ENCODE assay signal across 10 cellular contexts in genomic region chr1:145214275-145214860, GRCh38. TPM values are rescaled to one million over a fixed set of nuclear protein-coding genes. Genes with fewer than 3 reads are reported as not detected.
A peak's percentile ranks its signal among the peaks of the same experiment; 100 is the strongest.
DNase-seq lines count a peak whose midpoint lies in the region; ATAC-seq and TF ChIP-seq lines count a peak whose summit lies in the region.
"Not testable (repeated sequence)": the region's sequence is repeated elsewhere in the genome, so short reads cannot be mapped to it uniquely, and the experiment has no call there.
"Had no signal": no experiment of that assay in that cellular context is flagged by ENCODE, and none has a peak within 500 bp of the region (broad histone marks: within the 10 kb centered on the region; RNA-seq: fewer than 3 reads in every experiment).

No MANE protein-coding gene starts in this region.

- H3K4me1 Mint-ChIP-seq in T-cell; activated T-cell treated with anti-CD3 and anti-CD28 coated beads, Interleukin-2, amount 50 U/mL, for 72 hours (ENCODE audit: low read depth); naive thymus-derived CD8-positive, alpha-beta T cell: not testable (repeated sequence)

- H3K27me3 ChIP-seq in BLaER1 treated with 17β-estradiol and CSF1 and Interleukin-3, amounts not matched to agents 10 nM and 100 nM; HUES64 (ENCODE audit: insufficient read depth, low read length); heart left ventricle: not testable (repeated sequence)

- not testable (repeated sequence) for H3K27me3 Mint-ChIP-seq in T-cell; activated T-cell treated with anti-CD3 and anti-CD28 coated beads, Interleukin-2, amount 50 U/mL, for 72 hours (ENCODE audit: low read depth); naive thymus-derived CD8-positive, alpha-beta T cell

- H3K9me3 Mint-ChIP-seq in T-cell; activated T-cell treated with anti-CD3 and anti-CD28 coated beads, Interleukin-2, amount 50 U/mL, for 72 hours; naive thymus-derived CD8-positive, alpha-beta T cell: not testable (repeated sequence)

- not testable (repeated sequence) for H3K4me1 ChIP-seq in BLaER1 treated with 17β-estradiol and CSF1 and Interleukin-3, amounts not matched to agents 10 nM and 100 nM; HUES64 (ENCODE audit: insufficient read depth, low read length); heart left ventricle

- H3K4me3 Mint-ChIP-seq in T-cell, result peak overlapping the region; percentile 16 to 66 (median 34)
- H3K4me3 Mint-ChIP-seq in activated T-cell treated with anti-CD3 and anti-CD28 coated beads, Interleukin-2, amount 50 U/mL, for 72 hours, result peak overlapping the region in 1 of 2 donors; percentile 39
- H3K4me3 Mint-ChIP-seq in naive thymus-derived CD8-positive, alpha-beta T cell, result peak overlapping the region; percentile 32 to 81 (median 68)

- peak overlapping the region in 10 of 11 experiments; percentile 51 to 70 (median 62); a peak in 18 of 22 replicates for H3K9ac ChIP-seq in BLaER1 treated with 17β-estradiol and CSF1 and Interleukin-3, amounts not matched to agents 10 nM and 100 nM
- peak overlapping the region; percentile 55; the same call in 1 of the 2 replicates for H3K9ac ChIP-seq in HUES64 (ENCODE audit: low read depth, low read length)

- DNase-seq in T-cell, result peak in 31 of 34 experiments; percentile 4 to 75 (median 42)
- peak; percentile 21 to 27 for DNase-seq in activated T-cell treated with anti-CD3 and anti-CD28 coated beads, Interleukin-2, amount 50 U/mL, for 72 hours
- DNase-seq in central memory CD4-positive, alpha-beta T cell, result peak; percentile 80
- not testable (repeated sequence) for DNase-seq in heart left ventricle
- DNase-seq in naive thymus-derived CD8-positive, alpha-beta T cell, result peak in 9 of 10 donors; percentile 10 to 84 (median 66)
- DNase-seq in stimulated activated CD4-positive, alpha-beta T cell treated with anti-CD3 and anti-CD28 coated beads, Interleukin-15, amount 100 ng/mL, for 24 hours, result peak; percentile 14

- H3K9me3 ChIP-seq in BLaER1 treated with 17β-estradiol and CSF1 and Interleukin-3, amounts not matched to agents 10 nM and 100 nM (replicated peaks in 1 of 11); HUES64 (ENCODE audit: insufficient read depth, low read depth, low read length); heart left ventricle: not testable (repeated sequence)

- peak overlapping the region; percentile 41 to 67 (median 55) for H3K4me3 ChIP-seq in BLaER1 treated with 17β-estradiol and CSF1 and Interleukin-3, amounts not matched to agents 10 nM and 100 nM
- H3K4me3 ChIP-seq in HUES64 (ENCODE audit: low read length) (peak overlapping the region; percentile 52), heart left ventricle (peak overlapping the region in 10 of 12 donors; percentile 16 to 59 (median 49))

- H3K36me3 Mint-ChIP-seq in T-cell; activated T-cell treated with anti-CD3 and anti-CD28 coated beads, Interleukin-2, amount 50 U/mL, for 72 hours (ENCODE audit: insufficient read depth in 2 of 2); naive thymus-derived CD8-positive, alpha-beta T cell: not testable (repeated sequence)

- ATAC-seq in T-cell (replicated peaks in 1 of 4); activated T-cell treated with anti-CD3 and anti-CD28 coated beads, Interleukin-2, amount 50 U/mL, for 72 hours (replicated peaks in 1 of 2); heart left ventricle; naive thymus-derived CD8-positive, alpha-beta T cell: not testable (repeated sequence)

- H3K4me2 ChIP-seq in BLaER1 treated with 17β-estradiol and CSF1 and Interleukin-3, amounts not matched to agents 10 nM and 100 nM, result peak overlapping the region in 7 of 11 experiments; percentile 16 to 48 (median 26); a peak in 4 of 22 replicates

- H3K27ac ChIP-seq in BLaER1 treated with 17β-estradiol and CSF1 and Interleukin-3, amounts not matched to agents 10 nM and 100 nM, result peak overlapping the region in 9 of 11 experiments; percentile 47 to 66 (median 53); a peak in 15 of 22 replicates
- H3K27ac ChIP-seq in HUES64 (ENCODE audit: low read depth, low read length); heart left ventricle: not testable (repeated sequence)

- not testable (repeated sequence) for H3K27ac Mint-ChIP-seq in T-cell; activated T-cell treated with anti-CD3 and anti-CD28 coated beads, Interleukin-2, amount 50 U/mL, for 72 hours
- H3K27ac Mint-ChIP-seq in naive thymus-derived CD8-positive, alpha-beta T cell, result peak overlapping the region in 7 of 10 donors; percentile 46 to 92 (median 65)

- not testable (repeated sequence) for H3K36me3 ChIP-seq in BLaER1 treated with 17β-estradiol and CSF1 and Interleukin-3, amounts not matched to agents 10 nM and 100 nM; HUES64 (ENCODE audit: insufficient read depth, low read length); heart left ventricle

- WGBS in HUES64, result no CpG with 5 or more reads among the region's 16 CpGs
- WGBS in heart left ventricle, 4 donors, result 11 to 19% methylated on average over 6 of the region's 16 CpGs; no CpG with 5 or more reads in 2 of the 4 donors

- CTCF ChIA-PET in T-cell (lab: Charles Lee), result not testable (repeated sequence)

- not testable (repeated sequence) for TF ChIP-seq CTCF in heart left ventricle (IDR thresholded peaks at IDR 0.05)

- TF ChIP-seq POLR2A in heart left ventricle (IDR thresholded peaks at IDR 0.05), result not testable (repeated sequence)

- intact Hi-C loops in heart left ventricle (cut with DNase I), result not testable (repeated sequence)

- POLR2A ChIA-PET in T-cell (lab: Charles Lee); naive thymus-derived CD8-positive, alpha-beta T cell (lab: Charles Lee): not testable (repeated sequence)

- H4K20me1 ChIP-seq in BLaER1 treated with 17β-estradiol and CSF1 and Interleukin-3, amounts not matched to agents 10 nM and 100 nM, result not testable (repeated sequence)

RNA-seq across cellular contexts. Expression of gene PPIAL4D, which starts 27.6 kb away (rescaled TPM):
- not detected for polyA plus RNA-seq in HUES64 (2013, experiment 1 of 2)
- polyA plus RNA-seq in HUES64 (2013, experiment 2 of 2), result not detected
- total RNA-seq in T-cell, result 1 to 10 TPM in 1 of 5 donors, under 1 TPM in 1, not detected in 3; 0.98 to 1.4 TPM
- not detected for total RNA-seq in activated T-cell treated with anti-CD3 and anti-CD28 coated beads, Interleukin-2, amount 50 U/mL, for 72 hours
- not detected for total RNA-seq in heart left ventricle
- polyA plus RNA-seq in heart left ventricle, result not detected
- total RNA-seq in naive thymus-derived CD8-positive, alpha-beta T cell, result not detected
- not detected for polyA plus RNA-seq in naive thymus-derived CD8-positive, alpha-beta T cell
- total RNA-seq: Daoy, SK-MEL-5 had no signal
